In the genomic region with DNA sequence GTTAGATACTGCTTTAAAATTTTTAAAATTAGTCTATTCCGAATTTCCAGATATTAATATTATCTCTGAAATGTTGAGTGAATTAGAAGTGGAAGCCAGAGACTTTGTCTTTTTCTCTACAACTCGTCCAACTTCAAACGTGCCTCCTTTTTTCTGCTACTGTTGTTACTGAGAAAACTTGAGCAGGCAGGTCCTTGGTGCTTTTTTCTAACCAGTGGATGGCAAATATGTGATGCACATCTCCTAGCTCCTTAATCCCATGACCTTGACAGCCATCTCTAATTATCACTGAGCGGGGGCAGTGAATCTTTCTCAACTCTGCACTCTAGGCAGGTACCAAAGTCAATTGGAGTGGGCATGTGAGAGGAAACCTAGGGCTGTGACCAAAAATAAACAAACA, we compare ENCODE assay signal across 1 cellular context.
TF ChIP-seq lines count a peak whose summit lies in the region.

No MANE protein-coding gene starts in this region.

TF ChIP-seq in WTC11, 78 proteins besides CTCF, POLR2A, EP300 and RAD21 (continued from another document):
- TF ChIP-seq FOXP1 (CRISPR knock-in tag; IDR thresholded peaks at IDR 0.05; ENCODE audit: borderline replicate concordance): no peak
- TF ChIP-seq ELF4 (CRISPR knock-in tag; IDR thresholded peaks at IDR 0.05; ENCODE audit: low read depth): no peak
- TF ChIP-seq, protein P1, sequence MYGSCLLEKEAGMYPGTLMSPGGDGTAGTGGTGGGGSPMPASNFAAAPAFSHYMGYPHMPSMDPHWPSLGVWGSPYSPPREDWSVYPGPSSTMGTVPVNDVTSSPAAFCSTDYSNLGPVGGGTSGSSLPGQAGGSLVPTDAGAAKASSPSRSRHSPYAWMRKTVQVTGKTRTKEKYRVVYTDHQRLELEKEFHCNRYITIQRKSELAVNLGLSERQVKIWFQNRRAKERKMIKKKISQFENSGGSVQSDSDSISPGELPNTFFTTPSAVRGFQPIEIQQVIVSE (CRISPR knock-in tag; IDR thresholded peaks at IDR 0.05; ENCODE audit: borderline replicate concordance): no peak
- no peak for TF ChIP-seq SMAD3 (CRISPR knock-in tag; IDR thresholded peaks at IDR 0.05; ENCODE audit: borderline replicate concordance)
- TF ChIP-seq, protein P2, sequence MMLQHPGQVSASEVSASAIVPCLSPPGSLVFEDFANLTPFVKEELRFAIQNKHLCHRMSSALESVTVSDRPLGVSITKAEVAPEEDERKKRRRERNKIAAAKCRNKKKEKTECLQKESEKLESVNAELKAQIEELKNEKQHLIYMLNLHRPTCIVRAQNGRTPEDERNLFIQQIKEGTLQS (CRISPR knock-in tag; conservative IDR thresholded peaks at IDR 0.05): no peak
- TF ChIP-seq, protein P3, sequence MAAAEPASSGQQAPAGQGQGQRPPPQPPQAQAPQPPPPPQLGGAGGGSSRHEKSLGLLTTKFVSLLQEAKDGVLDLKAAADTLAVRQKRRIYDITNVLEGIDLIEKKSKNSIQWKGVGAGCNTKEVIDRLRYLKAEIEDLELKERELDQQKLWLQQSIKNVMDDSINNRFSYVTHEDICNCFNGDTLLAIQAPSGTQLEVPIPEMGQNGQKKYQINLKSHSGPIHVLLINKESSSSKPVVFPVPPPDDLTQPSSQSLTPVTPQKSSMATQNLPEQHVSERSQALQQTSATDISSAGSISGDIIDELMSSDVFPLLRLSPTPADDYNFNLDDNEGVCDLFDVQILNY (CRISPR knock-in tag; IDR thresholded peaks at IDR 0.05): no peak
- no peak for TF ChIP-seq TEAD4 (CRISPR knock-in tag; IDR thresholded peaks at IDR 0.05)
- no peak for TF ChIP-seq ZNF317 (CRISPR knock-in tag; IDR thresholded peaks at IDR 0.05; ENCODE audit: borderline replicate concordance, low read depth)
- TF ChIP-seq HMGA2 (CRISPR knock-in tag; IDR thresholded peaks at IDR 0.05): no peak
- TF ChIP-seq ZNF396 (CRISPR knock-in tag; IDR thresholded peaks at IDR 0.05; ENCODE audit: borderline replicate concordance): no peak
- no peak for TF ChIP-seq NFYB (CRISPR knock-in tag; conservative IDR thresholded peaks at IDR 0.05; ENCODE audit: low read depth)
- TF ChIP-seq TP53 (CRISPR knock-in tag; IDR thresholded peaks at IDR 0.05): no peak
